In the genomic region with DNA sequence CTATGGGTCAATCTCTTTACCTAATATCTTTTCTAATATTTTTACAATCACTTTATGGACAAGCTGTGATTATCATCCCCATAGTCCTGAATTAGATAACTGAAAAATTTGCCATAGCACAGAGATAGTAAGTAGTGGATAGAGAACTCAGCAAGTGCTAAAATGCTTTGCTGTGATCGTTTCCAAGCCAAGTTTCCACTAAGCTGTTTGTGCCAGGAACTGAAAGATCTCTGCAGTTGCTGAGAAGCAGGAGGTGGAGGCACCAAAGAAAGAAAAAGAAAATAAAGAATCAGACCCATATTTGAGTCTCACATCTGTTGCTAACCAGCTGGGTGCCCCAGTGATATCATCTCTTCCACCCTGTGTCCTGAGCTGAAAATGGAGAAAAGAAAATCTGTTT, we compare ENCODE assay signal across 22 cellular contexts.
"Had no signal": no experiment of that assay in that cellular context is flagged by ENCODE, and none has a peak within 500 bp of the region (broad histone marks: within the 10 kb centered on the region; RNA-seq: fewer than 3 reads in every experiment).

No MANE protein-coding gene starts in this region.

- H3K4me3 ChIP-seq: adrenal gland, ascending aorta, breast epithelium, coronary artery, hepatocyte, sigmoid colon, smooth muscle cell, thoracic aorta, upper lobe of left lung had no signal

- ATAC-seq: activated CD4-positive, CD25-positive, alpha-beta regulatory T cell treated with anti-CD3 and anti-CD28 coated beads, Interleukin-2, amount 50 U/mL, for 24 hours; activated naive CD4-positive, alpha-beta T cell treated with anti-CD3 and anti-CD28 coated beads, Interleukin-2, amount 50 U/mL, for 72 hours; SK-N-SH treated with all-trans-retinoic acid at 6 μM for 48 hours had no signal

- DNase-seq: activated CD4-positive, alpha-beta T cell treated with anti-CD3 and anti-CD28 coated beads, Interleukin-2, amount 10 ng/mL, durations not matched to agents 7 days and 5 days; activated gamma-delta T cell treated with Interleukin-2 at 50 U/mL for 16 hours; activated T-cell treated with anti-CD3 and anti-CD28 coated beads, Interleukin-2, amount 50 U/mL, for 1 hour; adrenal gland; endodermal cell; foreskin melanocyte; immature natural killer cell; nephron progenitor cell; sigmoid colon; stimulated activated CD4-positive, alpha-beta T cell treated with anti-CD3 and anti-CD28 coated beads, Interleukin-2, amount 100 ng/mL, for 48 hours; stimulated activated CD8-positive, alpha-beta memory T cell treated with anti-CD3 and anti-CD28 coated beads, Interleukin-4, amount 100 ng/mL, for 48 hours; stimulated activated naive CD4-positive, alpha-beta T cell; upper lobe of left lung had no signal
